1 cellular context compared by ENCODE assay signal in the genomic region with DNA sequence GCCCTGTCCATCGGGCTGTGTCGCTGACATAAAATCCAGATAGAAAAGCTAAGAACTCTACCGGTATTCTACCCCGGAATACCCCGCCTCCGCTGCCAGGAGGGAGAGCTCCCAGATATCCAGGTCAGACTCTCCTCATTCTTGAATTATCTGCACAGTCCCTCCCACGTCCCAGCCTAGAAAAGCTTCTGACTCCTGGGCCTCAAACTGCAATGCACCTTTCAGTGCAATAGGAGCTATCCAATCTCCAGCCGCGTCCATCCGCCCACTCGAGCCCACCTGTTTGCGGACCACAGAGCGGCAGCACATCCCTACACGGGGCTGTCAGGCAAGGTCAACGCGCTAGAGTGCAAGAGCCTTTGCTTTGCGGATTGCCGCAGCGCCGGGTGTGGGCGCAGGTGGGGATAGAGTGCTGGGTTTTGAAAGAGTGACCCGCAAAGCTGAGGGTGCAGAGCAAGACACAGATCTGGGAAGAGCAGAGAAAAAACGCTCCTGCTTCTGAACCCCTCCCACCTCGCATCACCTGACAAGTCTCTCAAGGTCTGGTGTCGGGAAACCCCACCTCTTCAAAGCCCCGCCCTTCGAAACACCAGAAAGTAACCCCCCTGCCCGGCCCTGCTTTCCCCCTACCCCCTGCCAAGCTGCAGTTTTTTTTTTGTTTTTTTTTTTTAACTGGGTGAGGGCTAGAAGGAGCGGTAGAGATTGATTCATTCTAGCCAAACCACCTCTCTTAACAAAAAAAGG.
TF ChIP-seq lines count a peak whose summit lies in the region.

No MANE protein-coding gene starts in this region.

TF ChIP-seq in HEK293, 187 proteins besides CTCF, POLR2A, EP300 and RAD21 (continued from another document):
- TF ChIP-seq ZNF600 (tag by site-specific recombination; IDR thresholded peaks at IDR 0.05) (peak; percentile 95), PBX3 (CRISPR knock-in tag; IDR thresholded peaks at IDR 0.05) (0 out of 2 replicates have a peak, but pooled peaks have one; percentile 24), SP7 (tag by site-specific recombination; IDR thresholded peaks at IDR 0.05) (no peak), YY2 (tag by site-specific recombination; IDR thresholded peaks at IDR 0.05) (no peak), ZXDB (tag by site-specific recombination; IDR thresholded peaks at IDR 0.05) (peak; percentile 92), ZNF792 (tag by site-specific recombination; IDR thresholded peaks at IDR 0.05) (no peak), ZBTB48 (tag by site-specific recombination; IDR thresholded peaks at IDR 0.05) (no peak), SCRT1 (tag by site-specific recombination; IDR thresholded peaks at IDR 0.05; ENCODE audit: borderline replicate concordance) (peak; percentile 95), ZNF23 (tag by site-specific recombination; IDR thresholded peaks at IDR 0.05; ENCODE audit: borderline replicate concordance) (no peak), ZFHX2 (tag by site-specific recombination; conservative IDR thresholded peaks at IDR 0.05) (peak; percentile 92), SCRT2 (tag by site-specific recombination; IDR thresholded peaks at IDR 0.05) (peak; percentile 98), GLIS1 (tag by site-specific recombination; IDR thresholded peaks at IDR 0.05) (peak; percentile 95), HOXC10 (CRISPR knock-in tag; IDR thresholded peaks at IDR 0.05) (no peak), ZNF558 (tag by site-specific recombination; IDR thresholded peaks at IDR 0.05) (no peak), ZNF791 (tag by site-specific recombination; IDR thresholded peaks at IDR 0.05) (no peak), ZNF311 (tag by site-specific recombination; IDR thresholded peaks at IDR 0.05; ENCODE audit: borderline replicate concordance) (no peak), KLF1 (tag by site-specific recombination; IDR thresholded peaks at IDR 0.05) (peak; percentile 10; the same call in 1 of the 2 replicates), ZNF174 (tag by site-specific recombination; IDR thresholded peaks at IDR 0.05) (no peak), HOXA7 (CRISPR knock-in tag; IDR thresholded peaks at IDR 0.05; ENCODE audit: borderline replicate concordance) (no peak), ZNF266 (tag by site-specific recombination; IDR thresholded peaks at IDR 0.05; ENCODE audit: low read depth) (no peak), EGR2 (tag by site-specific recombination; IDR thresholded peaks at IDR 0.05; ENCODE audit: low read depth) (peak; percentile 86), ZNF341 (tag by site-specific recombination; IDR thresholded peaks at IDR 0.05; ENCODE audit: low read depth) (peak; percentile 87), KLF7 (tag by site-specific recombination; IDR thresholded peaks at IDR 0.05; ENCODE audit: borderline replicate concordance) (no peak), ZNF549 (tag by site-specific recombination; IDR thresholded peaks at IDR 0.05) (no peak), ZBTB17 (tag by site-specific recombination; IDR thresholded peaks at IDR 0.05) (peak; percentile 94), ZNF530 (tag by site-specific recombination; IDR thresholded peaks at IDR 0.05; ENCODE audit: low read depth) (no peak), GLIS2 (tag by site-specific recombination; IDR thresholded peaks at IDR 0.05) (peak; percentile 80), SP2 (tag by site-specific recombination; IDR thresholded peaks at IDR 0.05) (peak; percentile 64), ZBTB44 (tag by site-specific recombination; IDR thresholded peaks at IDR 0.05) (no peak), ZNF366 (tag by site-specific recombination; conservative IDR thresholded peaks at IDR 0.05) (peak; percentile 51), ZBTB11 (tag by site-specific recombination; conservative IDR thresholded peaks at IDR 0.05; ENCODE audit: low read depth) (no peak)
- TF ChIP-seq, protein P1, sequence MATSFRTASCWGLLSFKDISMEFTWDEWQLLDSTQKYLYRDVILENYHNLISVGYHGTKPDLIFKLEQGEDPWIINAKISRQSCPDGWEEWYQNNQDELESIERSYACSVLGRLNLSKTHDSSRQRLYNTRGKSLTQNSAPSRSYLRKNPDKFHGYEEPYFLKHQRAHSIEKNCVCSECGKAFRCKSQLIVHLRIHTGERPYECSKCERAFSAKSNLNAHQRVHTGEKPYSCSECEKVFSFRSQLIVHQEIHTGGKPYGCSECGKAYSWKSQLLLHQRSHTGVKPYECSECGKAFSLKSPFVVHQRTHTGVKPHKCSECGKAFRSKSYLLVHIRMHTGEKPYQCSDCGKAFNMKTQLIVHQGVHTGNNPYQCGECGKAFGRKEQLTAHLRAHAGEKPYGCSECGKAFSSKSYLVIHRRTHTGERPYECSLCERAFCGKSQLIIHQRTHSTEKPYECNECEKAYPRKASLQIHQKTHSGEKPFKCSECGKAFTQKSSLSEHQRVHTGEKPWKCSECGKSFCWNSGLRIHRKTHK (tag by site-specific recombination; IDR thresholded peaks at IDR 0.05) = no peak
- TF ChIP-seq, protein P2, sequence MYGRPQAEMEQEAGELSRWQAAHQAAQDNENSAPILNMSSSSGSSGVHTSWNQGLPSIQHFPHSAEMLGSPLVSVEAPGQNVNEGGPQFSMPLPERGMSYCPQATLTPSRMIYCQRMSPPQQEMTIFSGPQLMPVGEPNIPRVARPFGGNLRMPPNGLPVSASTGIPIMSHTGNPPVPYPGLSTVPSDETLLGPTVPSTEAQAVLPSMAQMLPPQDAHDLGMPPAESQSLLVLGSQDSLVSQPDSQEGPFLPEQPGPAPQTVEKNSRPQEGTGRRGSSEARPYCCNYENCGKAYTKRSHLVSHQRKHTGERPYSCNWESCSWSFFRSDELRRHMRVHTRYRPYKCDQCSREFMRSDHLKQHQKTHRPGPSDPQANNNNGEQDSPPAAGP (tag by site-specific recombination; IDR thresholded peaks at IDR 0.05) = no peak
